In the genomic region with DNA sequence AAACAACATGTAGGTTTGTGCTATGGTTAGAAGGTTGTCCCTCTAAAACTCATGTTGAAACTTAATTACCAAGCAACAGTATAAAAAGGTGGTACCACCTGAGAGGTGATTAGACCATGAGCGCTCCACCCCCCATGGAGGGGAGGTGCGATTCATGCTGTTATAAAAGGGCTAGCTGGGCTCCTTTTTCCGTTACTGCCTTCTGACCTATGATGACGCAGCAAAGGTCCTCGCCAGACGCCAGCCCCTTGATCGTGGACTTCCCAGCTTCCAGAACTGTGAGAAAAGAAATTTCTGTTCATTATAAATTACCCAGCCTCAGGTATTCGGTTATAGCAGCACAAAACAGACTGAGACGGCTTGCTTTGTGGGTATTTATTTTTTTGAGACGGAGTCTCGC, we compare ENCODE assay signal across 37 cellular contexts.
"Had no signal": no experiment of that assay in that cellular context is flagged by ENCODE, and none has a peak within 500 bp of the region (broad histone marks: within the 10 kb centered on the region; RNA-seq: fewer than 3 reads in every experiment).

No MANE protein-coding gene starts in this region.

- H3K9me3 Mint-ChIP-seq: activated B cell treated with CpG ODN at 0.5 μM for 24 hours; activated CD4-positive, alpha-beta memory T cell treated with anti-CD3 and anti-CD28 coated beads for 36 hours; activated CD4-positive, alpha-beta T cell treated with anti-CD3 and anti-CD28 coated beads, Interleukin-2, amount 10 ng/mL, durations not matched to agents 24 days and 14 days; activated naive CD4-positive, alpha-beta T cell treated with anti-CD3 and anti-CD28 coated beads for 36 hours; activated naive CD4-positive, alpha-beta T cell treated with anti-CD3 and anti-CD28 coated beads, Interleukin-2, amount 50 U/mL, for 24 hours; activated naive CD8-positive, alpha-beta T cell treated with anti-CD3 and anti-CD28 coated beads for 36 hours; activated naive CD8-positive, alpha-beta T cell treated with anti-CD3 and anti-CD28 coated beads, Interleukin-2, amount 50 U/mL, for 24 hours; activated T-helper 1 cell treated with anti-CD3 and anti-CD28 coated beads, Interleukin-12 subunit alpha, Interleukin-12 subunit beta, Interleukin-2, Interleukin-4 antibody, amounts not matched to agents 30 ng/mL and 10 ng/mL and 1 ng/mL, durations not matched to agents 14 hours and 24 hours and 36 hours; activated T-helper 2 cell treated with anti-CD3 and anti-CD28 coated beads, Interferon-gamma antibody, Interleukin-2, Interleukin-4, amounts not matched to agents 10 μg/mL and 5 μg/mL and 100 μg/mL, durations not matched to agents 14 hours and 24 hours and 36 hours; effector memory CD8-positive, alpha-beta T cell; T-helper 1 cell treated with Interleukin-12 subunit alpha and Interleukin-12 subunit beta and Interleukin-4 antibody, amounts not matched to agents 30 μg/mL and 1 μg/mL, for 36 hours; T-helper 2 cell treated with Interferon-gamma antibody and Interleukin-4, amounts not matched to agents 5 μg/mL and 100 μg/mL, for 36 hours had no signal

- H3K27ac ChIP-seq: adrenal gland, body of pancreas, epithelial cell of prostate, gastroesophageal sphincter, WERI-Rb-1 had no signal

- H3K4me3 ChIP-seq: adrenal gland, body of pancreas, esophagus squamous epithelium, gastroesophageal sphincter had no signal

- H3K27me3 ChIP-seq: adrenal gland, body of pancreas, esophagus squamous epithelium, gastroesophageal sphincter had no signal

- H3K9me3 ChIP-seq: adrenal gland, body of pancreas, esophagus squamous epithelium, gastroesophageal sphincter had no signal

- H3K4me3 Mint-ChIP-seq: activated B cell treated with CpG ODN at 0.5 μM for 24 hours; activated CD4-positive, alpha-beta memory T cell treated with anti-CD3 and anti-CD28 coated beads for 36 hours; activated CD4-positive, alpha-beta T cell treated with anti-CD3 and anti-CD28 coated beads for 36 hours; activated CD4-positive, alpha-beta T cell treated with anti-CD3 and anti-CD28 coated beads, Interleukin-2, amount 10 ng/mL, durations not matched to agents 24 days and 14 days; activated CD8-positive, alpha-beta memory T cell treated with anti-CD3 and anti-CD28 coated beads, Interleukin-2, amount 10 ng/mL, durations not matched to agents 7 days and 5 days; activated CD8-positive, alpha-beta T cell treated with anti-CD3 and anti-CD28 coated beads, Interleukin-2, amount 10 ng/mL, durations not matched to agents 7 days and 5 days; activated naive CD4-positive, alpha-beta T cell treated with anti-CD3 and anti-CD28 coated beads for 36 hours; activated naive CD4-positive, alpha-beta T cell treated with anti-CD3 and anti-CD28 coated beads, Interleukin-2, amount 50 U/mL, for 24 hours; activated naive CD8-positive, alpha-beta T cell treated with anti-CD3 and anti-CD28 coated beads for 36 hours; activated naive CD8-positive, alpha-beta T cell treated with anti-CD3 and anti-CD28 coated beads, Interleukin-2, amount 50 U/mL, for 24 hours; activated T-helper 1 cell treated with anti-CD3 and anti-CD28 coated beads, Interleukin-12 subunit alpha, Interleukin-12 subunit beta, Interleukin-2, Interleukin-4 antibody, amounts not matched to agents 30 ng/mL and 10 ng/mL and 1 ng/mL, durations not matched to agents 14 hours and 24 hours and 36 hours; effector memory CD8-positive, alpha-beta T cell; T-helper 1 cell treated with Interleukin-12 subunit alpha and Interleukin-12 subunit beta and Interleukin-4 antibody, amounts not matched to agents 30 μg/mL and 1 μg/mL, for 36 hours; T-helper 2 cell treated with Interferon-gamma antibody and Interleukin-4, amounts not matched to agents 5 μg/mL and 100 μg/mL, for 36 hours had no signal

- H3K27me3 Mint-ChIP-seq: activated B cell treated with CpG ODN at 0.5 μM for 24 hours; activated CD4-positive, alpha-beta memory T cell treated with anti-CD3 and anti-CD28 coated beads for 36 hours; activated CD4-positive, alpha-beta T cell treated with anti-CD3 and anti-CD28 coated beads for 36 hours; activated CD4-positive, alpha-beta T cell treated with anti-CD3 and anti-CD28 coated beads, Interleukin-2, amount 10 ng/mL, durations not matched to agents 24 days and 14 days; activated CD8-positive, alpha-beta memory T cell treated with anti-CD3 and anti-CD28 coated beads, Interleukin-2, amount 10 ng/mL, durations not matched to agents 7 days and 5 days; activated naive CD4-positive, alpha-beta T cell treated with anti-CD3 and anti-CD28 coated beads, Interleukin-2, amount 50 U/mL, for 24 hours; activated naive CD8-positive, alpha-beta T cell treated with anti-CD3 and anti-CD28 coated beads for 36 hours; activated naive CD8-positive, alpha-beta T cell treated with anti-CD3 and anti-CD28 coated beads, Interleukin-2, amount 50 U/mL, for 24 hours; effector memory CD8-positive, alpha-beta T cell had no signal

- H3K27ac Mint-ChIP-seq: activated B cell treated with CpG ODN at 0.5 μM for 24 hours; activated CD4-positive, alpha-beta memory T cell treated with anti-CD3 and anti-CD28 coated beads for 36 hours; activated CD4-positive, alpha-beta T cell treated with anti-CD3 and anti-CD28 coated beads for 36 hours; activated CD4-positive, alpha-beta T cell treated with anti-CD3 and anti-CD28 coated beads, Interleukin-2, amount 10 ng/mL, durations not matched to agents 24 days and 14 days; activated CD8-positive, alpha-beta memory T cell treated with anti-CD3 and anti-CD28 coated beads, Interleukin-2, amount 10 ng/mL, durations not matched to agents 7 days and 5 days; activated CD8-positive, alpha-beta T cell treated with anti-CD3 and anti-CD28 coated beads, Interleukin-2, amount 10 ng/mL, durations not matched to agents 7 days and 5 days; activated naive CD4-positive, alpha-beta T cell treated with anti-CD3 and anti-CD28 coated beads for 36 hours; activated naive CD4-positive, alpha-beta T cell treated with anti-CD3 and anti-CD28 coated beads, Interleukin-2, amount 50 U/mL, for 24 hours; activated naive CD8-positive, alpha-beta T cell treated with anti-CD3 and anti-CD28 coated beads for 36 hours; activated naive CD8-positive, alpha-beta T cell treated with anti-CD3 and anti-CD28 coated beads, Interleukin-2, amount 50 U/mL, for 24 hours; activated T-helper 1 cell treated with anti-CD3 and anti-CD28 coated beads, Interleukin-12 subunit alpha, Interleukin-12 subunit beta, Interleukin-2, Interleukin-4 antibody, amounts not matched to agents 30 ng/mL and 10 ng/mL and 1 ng/mL, durations not matched to agents 14 hours and 24 hours and 36 hours; activated T-helper 2 cell treated with anti-CD3 and anti-CD28 coated beads, Interferon-gamma antibody, Interleukin-2, Interleukin-4, amounts not matched to agents 10 μg/mL and 5 μg/mL and 100 μg/mL, durations not matched to agents 14 hours and 24 hours and 36 hours; effector memory CD8-positive, alpha-beta T cell; T-helper 1 cell treated with Interleukin-12 subunit alpha and Interleukin-12 subunit beta and Interleukin-4 antibody, amounts not matched to agents 30 μg/mL and 1 μg/mL, for 36 hours; T-helper 2 cell treated with Interferon-gamma antibody and Interleukin-4, amounts not matched to agents 5 μg/mL and 100 μg/mL, for 36 hours had no signal

- H3K36me3 ChIP-seq: adrenal gland, WERI-Rb-1 had no signal

- ATAC-seq: activated CD4-positive, alpha-beta T cell treated with anti-CD3 and anti-CD28 coated beads for 36 hours; activated CD4-positive, CD25-positive, alpha-beta regulatory T cell treated with anti-CD3 and anti-CD28 coated beads, Interleukin-2, amount 50 U/mL, for 24 hours; activated CD8-positive, alpha-beta memory T cell treated with anti-CD3 and anti-CD28 coated beads, Interleukin-2, amount 10 ng/mL, durations not matched to agents 7 days and 5 days; activated CD8-positive, alpha-beta T cell treated with anti-CD3 and anti-CD28 coated beads, Interleukin-2, amount 10 ng/mL, durations not matched to agents 7 days and 5 days; activated naive CD8-positive, alpha-beta T cell treated with anti-CD3 and anti-CD28 coated beads, Interleukin-2, amount 50 U/mL, for 24 hours; body of pancreas; effector memory CD8-positive, alpha-beta T cell; gastroesophageal sphincter had no signal

- H3K4me1 Mint-ChIP-seq: activated CD8-positive, alpha-beta memory T cell treated with anti-CD3 and anti-CD28 coated beads, Interleukin-2, amount 10 ng/mL, durations not matched to agents 7 days and 5 days had no signal

- H3K4me1 ChIP-seq: body of pancreas had no signal

- FAIRE-seq: colon, endometrium, endothelial cell of umbilical vein had no signal

- DNase-seq: activated B cell treated with CpG ODN at 0.5 μM for 24 hours; activated CD4-positive, alpha-beta memory T cell treated with anti-CD3 and anti-CD28 coated beads for 36 hours; activated CD4-positive, alpha-beta T cell treated with anti-CD3 and anti-CD28 coated beads for 36 hours; activated CD4-positive, alpha-beta T cell treated with anti-CD3 and anti-CD28 coated beads, Interleukin-2, amount 10 ng/mL, durations not matched to agents 24 days and 14 days; activated CD8-positive, alpha-beta memory T cell treated with anti-CD3 and anti-CD28 coated beads, Interleukin-2, amount 10 ng/mL, durations not matched to agents 7 days and 5 days; activated CD8-positive, alpha-beta memory T cell treated with anti-CD3 and anti-CD28 coated beads, Interleukin-2, amount 50 U/mL, for 4 hours; activated CD8-positive, alpha-beta T cell treated with anti-CD3 and anti-CD28 coated beads, Interleukin-2, amount 10 ng/mL, durations not matched to agents 7 days and 5 days; activated effector memory CD4-positive, alpha-beta T cell treated with anti-CD3 and anti-CD28 coated beads, Interleukin-2, amount 50 U/mL, for 16 hours; activated naive CD4-positive, alpha-beta T cell treated with anti-CD3 and anti-CD28 coated beads for 36 hours; activated naive CD8-positive, alpha-beta T cell treated with anti-CD3 and anti-CD28 coated beads for 36 hours; activated naive CD8-positive, alpha-beta T cell treated with anti-CD3 and anti-CD28 coated beads, Interleukin-2, amount 50 U/mL, for 24 hours; activated T-cell treated with anti-CD3 and anti-CD28 coated beads, Interleukin-2, amount 50 U/mL, for 1 hour; activated T-cell treated with anti-CD3 and anti-CD28 coated beads, Interleukin-2, amount 50 U/mL, for 48 hours; adrenal gland; amygdala; aorta; body of pancreas; caudate nucleus; cortex of kidney; dermis blood vessel endothelial cell; effector CD4-positive, alpha-beta T cell; effector memory CD8-positive, alpha-beta T cell; esophagus squamous epithelium; foreskin melanocyte; T1000 had no signal
